Comparison of ENCODE assay signal across 8 cellular contexts in genomic region chr1:12148160-12148957, GRCh38. TPM values are rescaled to one million over a fixed set of nuclear protein-coding genes. Genes with fewer than 3 reads are reported as not detected.
DNase-seq lines count a peak whose midpoint lies in the region; TF ChIP-seq lines count a peak whose summit lies in the region.
"Had no signal": no experiment of that assay in that cellular context is flagged by ENCODE, and none has a peak within 500 bp of the region (broad histone marks: within the 10 kb centered on the region; RNA-seq: fewer than 3 reads in every experiment).

No MANE protein-coding gene starts in this region.

- no peaks in the 10 kb centered on the region for H3K9me3 Mint-ChIP-seq in endothelial cell (ENCODE audit: unreplicated experiment)

- peak; percentile 85 for DNase-seq in RPMI8226
- no peak for DNase-seq in endothelial cell (ENCODE audit: low spot score)
- no peak for DNase-seq in hepatic stellate cell (ENCODE audit: low spot score)
- no peak for DNase-seq in stimulated activated CD4-positive, alpha-beta T cell treated with anti-CD3 and anti-CD28 coated beads, Interleukin-1b, Interleukin-23, amount 100 ng/mL, for 48 hours
- DNase-seq in NCI-H1105 (lab: John Stamatoyannopoulos, UW) = no peak
- DNase-seq: NCI-H2171 had no signal

- no peak overlapping the region for H3K4me3 ChIP-seq in skin epidermis

- peak overlapping the region in 20 of 21 experiments; percentile 7 to 95 (median 78) for H3K27ac ChIP-seq in skin epidermis

- no peak overlapping the region for H3K4me3 Mint-ChIP-seq in endothelial cell (ENCODE audit: unreplicated experiment)

- H3K27ac Mint-ChIP-seq in endothelial cell (ENCODE audit: unreplicated experiment) = peak overlapping the region; percentile 96

- peak; percentile 25 for TF ChIP-seq POLR2A in GM19099 (IDR thresholded peaks at IDR 0.05; ENCODE audit: extremely low read depth, insufficient read length, low read depth)

- peaks cover 17% of the 10 kb centered on the region for H3K27me3 Mint-ChIP-seq in endothelial cell (ENCODE audit: unreplicated experiment)

- H3K4me1 Mint-ChIP-seq in endothelial cell (ENCODE audit: unreplicated experiment) = peaks cover 77% of the 10 kb centered on the region

- TF ChIP-seq CTCF in endothelial cell (IDR thresholded peaks at IDR 0.05; ENCODE audit: unreplicated experiment) = no peak

- H3K36me3 Mint-ChIP-seq in endothelial cell (ENCODE audit: low read depth, unreplicated experiment) = peaks cover 4% of the 10 kb centered on the region

RNA-seq across cellular contexts. Expression of gene TNFRSF1B, which starts 18.4 kb away (rescaled TPM):
- total RNA-seq in endothelial cell (ENCODE audit: unreplicated experiment) = 142 TPM
